12 cellular contexts compared by ENCODE assay signal in genomic region chr1:87968259-87968955, GRCh38.
DNase-seq lines count a peak whose midpoint lies in the region; ATAC-seq and TF ChIP-seq lines count a peak whose summit lies in the region.
"Had no signal": no experiment of that assay in that cellular context is flagged by ENCODE, and none has a peak within 500 bp of the region (broad histone marks: within the 10 kb centered on the region; RNA-seq: fewer than 3 reads in every experiment).

No MANE protein-coding gene starts in this region.

- intact Hi-C loops in transverse colon (cut with DNase I; ENCODE audit: low total_unique reads), result no loop called here
- intact Hi-C loops in naive thymus-derived CD4-positive, alpha-beta T cell (cut with micrococcal nuclease), result no loop called here

- H3K27me3 Mint-ChIP-seq in nephron (ENCODE audit: low read depth), result peaks cover 5% of the 10 kb centered on the region
- peaks cover 0 to 8% (median 2%) of the 10 kb centered on the region in 5 donors for H3K27me3 Mint-ChIP-seq in naive thymus-derived CD4-positive, alpha-beta T cell
- peaks cover 0 to 4% (median 0%) of the 10 kb centered on the region in 3 donors for H3K27me3 Mint-ChIP-seq in immature natural killer cell (ENCODE audit: low read depth in 3 of 3)
- H3K27me3 Mint-ChIP-seq: activated T-cell treated with anti-CD3 and anti-CD28 coated beads, Interleukin-2, amount 50 U/mL, for 24 hours had no signal

- TF ChIP-seq POLR2A in transverse colon (IDR thresholded peaks at IDR 0.05), result no peak

- ATAC-seq in GM21717 (IDR thresholded peaks at IDR 0.05; ENCODE audit: unreplicated experiment) (no peak), HG03571 (IDR thresholded peaks at IDR 0.05; ENCODE audit: unreplicated experiment) (no peak)
- no peak for ATAC-seq in naive thymus-derived CD4-positive, alpha-beta T cell
- ATAC-seq: right lobe of liver had no signal

- no peak for TF ChIP-seq EP300 in transverse colon (IDR thresholded peaks at IDR 0.05; ENCODE audit: low read depth)

- H3K4me3 Mint-ChIP-seq in nephron (peak overlapping the region in 2 of 3 experiments; percentile 29 to 61), immature natural killer cell (no peak overlapping the region)
- no peak overlapping the region for H3K4me3 Mint-ChIP-seq in naive thymus-derived CD4-positive, alpha-beta T cell
- H3K4me3 Mint-ChIP-seq: activated T-cell treated with anti-CD3 and anti-CD28 coated beads, Interleukin-2, amount 50 U/mL, for 24 hours had no signal

- peaks cover 0 to 8% (median 0%) of the 10 kb centered on the region in 4 donors for H3K4me1 ChIP-seq in transverse colon
- no peaks in the 10 kb centered on the region for H3K4me1 ChIP-seq in naive thymus-derived CD4-positive, alpha-beta T cell (ENCODE audit: control insufficient read depth in 2 of 2, insufficient read depth in 2 of 2, low read length in 2 of 2)
- H3K4me1 ChIP-seq: right lobe of liver had no signal

- peak overlapping the region; percentile 1 to 39 (median 26) for H3K27ac ChIP-seq in transverse colon
- H3K27ac ChIP-seq in naive thymus-derived CD4-positive, alpha-beta T cell (ENCODE audit: low read depth, low read length), result no peak overlapping the region
- H3K27ac ChIP-seq: right lobe of liver had no signal

- CTCF ChIA-PET in naive thymus-derived CD4-positive, alpha-beta T cell (lab: Charles Lee), result no interaction called here

- H3K9me3 Mint-ChIP-seq in nephron (no peaks in the 10 kb centered on the region), immature natural killer cell (no peaks in the 10 kb centered on the region)
- H3K9me3 Mint-ChIP-seq in naive thymus-derived CD4-positive, alpha-beta T cell, result no peaks in the 10 kb centered on the region
- H3K9me3 Mint-ChIP-seq: activated T-cell treated with anti-CD3 and anti-CD28 coated beads, Interleukin-2, amount 50 U/mL, for 24 hours had no signal

- peak; percentile 25 for DNase-seq in LHCN-M2 (ENCODE audit: low read depth)
- DNase-seq in fibroblast of peridontal ligament (ENCODE audit: extremely low read depth), result peak; percentile 36
- peak; percentile 14 for DNase-seq in transverse colon
- no peak for DNase-seq in naive thymus-derived CD4-positive, alpha-beta T cell
- no peak for DNase-seq in immature natural killer cell
- DNase-seq: activated T-cell treated with anti-CD3 and anti-CD28 coated beads, Interleukin-2, amount 50 U/mL, for 24 hours; GF-D8; NCI-H187 treated with DMSO at 0.1 percent for 48 hours; right lobe of liver had no signal

- peaks cover 44% of the 10 kb centered on the region for H3K4me1 Mint-ChIP-seq in nephron
- no peaks in the 10 kb centered on the region for H3K4me1 Mint-ChIP-seq in naive thymus-derived CD4-positive, alpha-beta T cell
- H3K4me1 Mint-ChIP-seq in immature natural killer cell, result no peaks in the 10 kb centered on the region

- no peak overlapping the region for H3K4me3 ChIP-seq in transverse colon
- no peak overlapping the region for H3K4me3 ChIP-seq in naive thymus-derived CD4-positive, alpha-beta T cell (ENCODE audit: low read length)
- H3K4me3 ChIP-seq: right lobe of liver had no signal

- no peaks in the 10 kb centered on the region for H3K9me3 ChIP-seq in transverse colon
- H3K9me3 ChIP-seq in naive thymus-derived CD4-positive, alpha-beta T cell (ENCODE audit: control insufficient read depth in 2 of 3, low read length in 3 of 3), result no peaks in the 10 kb centered on the region
- H3K9me3 ChIP-seq: right lobe of liver had no signal

- TF ChIP-seq CTCF in nephron (IDR thresholded peaks at IDR 0.05; ENCODE audit: unreplicated experiment in 3 of 3) (no peak), transverse colon (IDR thresholded peaks at IDR 0.05) (no peak)

- H3K36me3 ChIP-seq in transverse colon, result no peaks in the 10 kb centered on the region
- no peaks in the 10 kb centered on the region for H3K36me3 ChIP-seq in naive thymus-derived CD4-positive, alpha-beta T cell (ENCODE audit: control insufficient read depth in 2 of 3, insufficient read depth in 3 of 3, low read length in 3 of 3)
- H3K36me3 ChIP-seq: right lobe of liver had no signal

- 40 to 68% methylated on average over 2 to 3 of the region's 3 CpGs for WGBS in transverse colon (ENCODE audit: low coverage in 1 of 2), 2 donors

- in situ Hi-C loops in transverse colon (cut with MboI; ENCODE audit: low pct_ligation_motif_present in 1 of 4, low pct_unique_long_range_greater_than_20kb in 1 of 4, low sequenced_read_pairs in 3 of 4), result loop anchor here in 3 of 4 donors (25.0 kb wide), 2 partner anchors 681 to 831 kb away; no protein-coding TSS in a partner anchor

- H3K36me3 Mint-ChIP-seq in nephron (ENCODE audit: low read depth) (no peaks in the 10 kb centered on the region), immature natural killer cell (no peaks in the 10 kb centered on the region)
- H3K36me3 Mint-ChIP-seq in naive thymus-derived CD4-positive, alpha-beta T cell, result no peaks in the 10 kb centered on the region

- no peaks in the 10 kb centered on the region for H3K27me3 ChIP-seq in transverse colon
- H3K27me3 ChIP-seq in naive thymus-derived CD4-positive, alpha-beta T cell (ENCODE audit: control insufficient read depth in 2 of 2, insufficient read depth in 2 of 2, low read length in 2 of 2), result no peaks in the 10 kb centered on the region
- H3K27me3 ChIP-seq: right lobe of liver had no signal

- H3K27ac Mint-ChIP-seq in nephron, result peak overlapping the region; percentile 93 to 97 (median 97)
- H3K27ac Mint-ChIP-seq in naive thymus-derived CD4-positive, alpha-beta T cell, result no peak overlapping the region
- no peak overlapping the region for H3K27ac Mint-ChIP-seq in immature natural killer cell
- H3K27ac Mint-ChIP-seq: activated T-cell treated with anti-CD3 and anti-CD28 coated beads, Interleukin-2, amount 50 U/mL, for 24 hours had no signal

- POLR2A ChIA-PET in naive thymus-derived CD4-positive, alpha-beta T cell (lab: Charles Lee), result no interaction called here

Comparison
In these comparisons a context has a peak if more than half of its experiments do, and no peak if none do; other contexts are left out.
1. DNase-seq: peak in LHCN-M2 (single experiment), fibroblast of peridontal ligament (single experiment) and transverse colon (single experiment); none in naive thymus-derived CD4-positive, alpha-beta T cell (0 of 9) and immature natural killer cell (0 of 3).
2. H3K27ac Mint-ChIP-seq: peak in nephron (3 of 3); none in naive thymus-derived CD4-positive, alpha-beta T cell (0 of 9) and immature natural killer cell (0 of 6).
3. H3K4me3 Mint-ChIP-seq: peak in nephron (2 of 3); none in naive thymus-derived CD4-positive, alpha-beta T cell (0 of 10) and immature natural killer cell (0 of 5).